31 cellular contexts compared by ENCODE assay signal in genomic region chr22:18985761-18986160, GRCh38. TPM values are rescaled to one million over a fixed set of nuclear protein-coding genes. Genes with fewer than 3 reads are reported as not detected.
"Had no signal": no experiment of that assay in that cellular context is flagged by ENCODE, and none has a peak within 500 bp of the region (broad histone marks: within the 10 kb centered on the region; RNA-seq: fewer than 3 reads in every experiment).

No MANE protein-coding gene starts in this region.

- H3K4me3 ChIP-seq: ascending aorta, SJCRH30, SK-N-MC had no signal

- H3K9me3 Mint-ChIP-seq: activated CD4-positive, alpha-beta T cell treated with anti-CD3 and anti-CD28 coated beads, Interleukin-2, amount 10 ng/mL, durations not matched to agents 24 days and 14 days had no signal

- H3K27me3 Mint-ChIP-seq: activated CD4-positive, alpha-beta T cell treated with anti-CD3 and anti-CD28 coated beads, Interleukin-2, amount 10 ng/mL, durations not matched to agents 24 days and 14 days; activated CD8-positive, alpha-beta T cell treated with anti-CD3 and anti-CD28 coated beads for 36 hours; activated naive CD8-positive, alpha-beta T cell treated with anti-CD3 and anti-CD28 coated beads for 36 hours had no signal

- H3K27ac Mint-ChIP-seq: activated CD4-positive, alpha-beta T cell treated with anti-CD3 and anti-CD28 coated beads, Interleukin-2, amount 10 ng/mL, durations not matched to agents 24 days and 14 days; activated CD8-positive, alpha-beta T cell treated with anti-CD3 and anti-CD28 coated beads for 36 hours; activated naive CD8-positive, alpha-beta T cell treated with anti-CD3 and anti-CD28 coated beads for 36 hours; activated T-cell treated with anti-CD3 and anti-CD28 coated beads, Interleukin-2, amount 50 U/mL, for 72 hours; activated T-helper 17 cell treated with anti-CD3 and anti-CD28 coated beads, Interleukin-2, amount 50 U/mL, for 72 hours had no signal

- ATAC-seq: activated CD8-positive, alpha-beta T cell treated with anti-CD3 and anti-CD28 coated beads for 36 hours; activated T-cell treated with anti-CD3 and anti-CD28 coated beads, Interleukin-2, amount 50 U/mL, for 72 hours; activated T-helper 17 cell treated with anti-CD3 and anti-CD28 coated beads, Interleukin-2, amount 50 U/mL, for 72 hours; Panc1 had no signal

- H3K27me3 ChIP-seq: ascending aorta, SJCRH30 had no signal

- H3K27ac ChIP-seq: ascending aorta, KMS-11, SJCRH30, SK-N-MC, WERI-Rb-1 had no signal

- H3K4me1 ChIP-seq: ascending aorta, SJCRH30 had no signal

- H3K4me1 Mint-ChIP-seq: activated CD4-positive, alpha-beta T cell treated with anti-CD3 and anti-CD28 coated beads, Interleukin-2, amount 10 ng/mL, durations not matched to agents 24 days and 14 days; activated naive CD8-positive, alpha-beta T cell treated with anti-CD3 and anti-CD28 coated beads for 36 hours; activated T-helper 17 cell treated with anti-CD3 and anti-CD28 coated beads, Interleukin-2, amount 50 U/mL, for 72 hours had no signal

- H3K36me3 ChIP-seq: ascending aorta, SJCRH30, WERI-Rb-1 had no signal

- H3K4me3 Mint-ChIP-seq: activated CD4-positive, alpha-beta T cell treated with anti-CD3 and anti-CD28 coated beads, Interleukin-2, amount 10 ng/mL, durations not matched to agents 24 days and 14 days; activated CD8-positive, alpha-beta T cell treated with anti-CD3 and anti-CD28 coated beads for 36 hours; activated naive CD8-positive, alpha-beta T cell treated with anti-CD3 and anti-CD28 coated beads for 36 hours; activated T-cell treated with anti-CD3 and anti-CD28 coated beads, Interleukin-2, amount 50 U/mL, for 72 hours; activated T-helper 17 cell treated with anti-CD3 and anti-CD28 coated beads, Interleukin-2, amount 50 U/mL, for 72 hours had no signal

- H3K9ac ChIP-seq: KMS-11 had no signal

- H3K9me3 ChIP-seq: SJCRH30 had no signal

- H3K36me3 Mint-ChIP-seq: activated naive CD8-positive, alpha-beta T cell treated with anti-CD3 and anti-CD28 coated beads for 36 hours had no signal

- DNase-seq: activated CD4-positive, alpha-beta T cell treated with anti-CD3 and anti-CD28 coated beads for 1 hour; activated CD4-positive, alpha-beta T cell treated with anti-CD3 and anti-CD28 coated beads, Interleukin-2, amount 10 ng/mL, durations not matched to agents 24 days and 14 days; activated CD4-positive, alpha-beta T cell treated with anti-CD3 and anti-CD28 coated beads, Interleukin-2, amount 50 U/mL, for 4 hours; activated CD4-positive, CD25-positive, alpha-beta regulatory T cell; activated CD8-positive, alpha-beta T cell treated with anti-CD3 and anti-CD28 coated beads for 36 hours; activated effector memory CD4-positive, alpha-beta T cell treated with anti-CD3 and anti-CD28 coated beads, Interleukin-2, amount 50 U/mL, for 16 hours; activated naive CD4-positive, alpha-beta T cell; activated naive CD4-positive, alpha-beta T cell treated with anti-CD3 and anti-CD28 coated beads, Interleukin-2, amount 50 U/mL, for 16 hours; activated naive CD8-positive, alpha-beta T cell treated with anti-CD3 and anti-CD28 coated beads for 36 hours; activated T-cell treated with anti-CD3 and anti-CD28 coated beads, Interleukin-2, amount 50 U/mL, for 1 hour; activated T-cell treated with anti-CD3 and anti-CD28 coated beads, Interleukin-2, amount 50 U/mL, for 72 hours; amniotic stem cell; MM.1S; MV-4-11; NCI-H1092; NCI-H1436 treated with DMSO at 0.1 percent for 48 hours; NCI-H1694 treated with DMSO at 0.1 percent for 48 hours; NCI-H2029; NCI-H345; NCI-H524 treated with DMSO at 0.1 percent for 48 hours; SHP77; SJCRH30; T1000; WERI-Rb-1 had no signal

RNA-seq across cellular contexts. Expression of gene PRODH, which starts 49.7 kb away (rescaled TPM):
- total RNA-seq: activated CD8-positive, alpha-beta T cell treated with anti-CD3 and anti-CD28 coated beads for 36 hours; activated naive CD8-positive, alpha-beta T cell treated with anti-CD3 and anti-CD28 coated beads for 36 hours; LHCN-M2; RPMI7951 had no signal
